In the genomic region with DNA sequence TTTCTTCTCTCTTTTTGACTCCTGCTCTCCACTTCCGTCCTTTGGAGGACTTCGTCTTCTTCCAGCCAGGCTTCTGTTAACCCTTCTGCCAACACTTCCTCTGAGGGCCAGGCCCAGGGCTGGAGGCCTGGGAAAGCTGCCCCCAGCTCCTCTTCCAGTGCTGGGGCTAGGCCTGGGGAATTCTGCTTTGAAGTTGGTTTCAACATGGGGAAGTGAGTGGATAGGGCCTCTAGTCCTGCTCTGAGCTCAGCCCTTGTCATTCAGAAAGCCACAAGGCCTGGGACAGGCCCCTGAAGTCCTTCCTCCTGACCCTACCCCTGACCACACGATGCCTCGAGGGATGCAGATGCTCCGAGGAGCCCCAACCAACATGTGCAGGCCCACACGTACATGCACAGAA, we compare ENCODE assay signal across 1 cellular context.
TF ChIP-seq lines count a peak whose summit lies in the region.

No MANE protein-coding gene starts in this region.

TF ChIP-seq in K562, 482 proteins besides CTCF, POLR2A, EP300 and RAD21 (continued from another document):
- TF ChIP-seq RHOXF2B (CRISPR knock-in tag; conservative IDR thresholded peaks at IDR 0.05) (no peak), HNRNPUL1 (IDR thresholded peaks at IDR 0.05; ENCODE audit: low read length) (no peak)
